Comparison of ENCODE assay signal across 8 cellular contexts in the genomic region with DNA sequence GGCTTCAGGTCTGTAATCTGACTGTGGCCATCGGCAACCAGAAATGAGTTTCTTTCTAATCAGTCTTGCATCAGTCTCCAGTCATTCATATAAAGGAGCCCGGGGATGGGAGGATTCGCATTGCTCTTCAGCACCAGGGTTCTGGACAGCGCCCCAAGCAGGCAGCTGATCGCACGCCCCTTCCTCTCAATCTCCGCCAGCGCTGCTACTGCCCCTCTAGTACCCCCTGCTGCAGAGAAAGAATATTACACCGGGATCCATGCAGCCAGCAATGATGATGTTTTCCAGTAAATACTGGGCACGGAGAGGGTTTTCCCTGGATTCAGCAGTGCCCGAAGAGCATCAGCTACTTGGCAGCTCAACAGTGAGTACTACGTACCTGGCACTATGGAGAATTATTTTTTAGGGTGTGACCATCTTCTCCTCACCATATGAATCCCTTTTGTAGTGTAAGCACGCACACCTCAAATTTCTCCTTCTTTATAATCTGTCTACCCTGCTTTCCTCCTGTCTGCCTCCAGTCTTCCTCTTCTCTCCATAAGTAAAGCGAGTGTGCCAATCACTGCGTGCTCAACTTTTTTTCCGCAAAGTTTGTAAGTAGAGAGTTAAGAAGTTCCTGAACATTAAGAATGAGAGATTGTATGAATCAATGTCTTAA. TPM values are rescaled to one million over a fixed set of nuclear protein-coding genes. Genes with fewer than 3 reads are reported as not detected.
DNase-seq lines count a peak whose midpoint lies in the region; ATAC-seq and TF ChIP-seq lines count a peak whose summit lies in the region.

Gene TPH2, plus strand, starts transcription at position 118 of the 658 bp plus-strand sequence. Its CDS starts 142 bp downstream, at position 260.

- peak; percentile 40 for ATAC-seq in GM19328 (IDR thresholded peaks at IDR 0.05; ENCODE audit: unreplicated experiment)

- 0 out of 2 replicates have a peak within 1 kb of the TSS, but pooled peaks have one; percentile 9 for H3K9ac ChIP-seq in iPS-20b (ENCODE audit: low read depth, low read length)

- no peaks in the 10 kb centered on the region; the same call in 1 of the 2 replicates for H3K4me1 ChIP-seq in BE2C
- H3K4me1 ChIP-seq in iPS-20b (ENCODE audit: insufficient read depth, low read length) = peaks cover 11% of the 10 kb centered on the region; the same call in 1 of the 2 replicates

- peaks cover 21% of the 10 kb centered on the region for H3K27me3 ChIP-seq in BE2C
- no peaks in the 10 kb centered on the region for H3K27me3 ChIP-seq in iPS-20b (ENCODE audit: insufficient read depth, low read length)

- DNase-seq in BE2C = peak; percentile 79
- peak; percentile 20 for DNase-seq in HS-27A (ENCODE audit: low read depth)
- peak; percentile 38 for DNase-seq in RPMI7951 (ENCODE audit: low read depth)
- DNase-seq in amniotic epithelial cell (ENCODE audit: low read depth) = peak; percentile 67
- DNase-seq in stimulated activated CD4-positive, alpha-beta T cell treated with anti-CD3 and anti-CD28 coated beads, Interleukin-1b, Interleukin-23, amount 100 ng/mL, for 48 hours = peak; percentile 59
- no peak for DNase-seq in COLO668 (lab: John Stamatoyannopoulos, UW; ENCODE audit: unreplicated experiment)

- H3K36me3 ChIP-seq in BE2C (no peaks in the 10 kb centered on the region), iPS-20b (ENCODE audit: insufficient read depth, low read depth, low read length) (no peaks in the 10 kb centered on the region)

- TF ChIP-seq CTCF in BE2C (IDR thresholded peaks at IDR 0.05; ENCODE audit: low read depth, low read length) = peak; percentile 87

- H3K27ac ChIP-seq in iPS-20b (ENCODE audit: low read length) = no peak within 1 kb of the TSS

- H3K9me3 ChIP-seq in BE2C = no peaks in the 10 kb centered on the region
- no peaks in the 10 kb centered on the region for H3K9me3 ChIP-seq in iPS-20b (ENCODE audit: insufficient read depth, low read depth, low read length)

- H3K4me3 ChIP-seq in BE2C (ENCODE audit: low read depth, low read length) (peak within 1 kb of the TSS; percentile 44), iPS-20b (ENCODE audit: low read length) (no peak within 1 kb of the TSS; the same call in 1 of the 2 replicates)

RNA-seq across cellular contexts. Expression of gene TPH2, which starts in this region (rescaled TPM):
- polyA plus RNA-seq in BE2C (2012; ENCODE audit: insufficient read depth, insufficient read length, low read depth) = not detected
- total RNA-seq in RPMI7951 (2014; rRNA removed; shearing (Covaris generic)) = not detected in 2 replicates

Comparison
In these comparisons a context has a peak if more than half of its experiments do, and no peak if none do; other contexts are left out.
1. Peak in DNase-seq in RPMI7951; RNA of the gene not detected or under 1 TPM.